17 cellular contexts compared by ENCODE assay signal in the genomic region with DNA sequence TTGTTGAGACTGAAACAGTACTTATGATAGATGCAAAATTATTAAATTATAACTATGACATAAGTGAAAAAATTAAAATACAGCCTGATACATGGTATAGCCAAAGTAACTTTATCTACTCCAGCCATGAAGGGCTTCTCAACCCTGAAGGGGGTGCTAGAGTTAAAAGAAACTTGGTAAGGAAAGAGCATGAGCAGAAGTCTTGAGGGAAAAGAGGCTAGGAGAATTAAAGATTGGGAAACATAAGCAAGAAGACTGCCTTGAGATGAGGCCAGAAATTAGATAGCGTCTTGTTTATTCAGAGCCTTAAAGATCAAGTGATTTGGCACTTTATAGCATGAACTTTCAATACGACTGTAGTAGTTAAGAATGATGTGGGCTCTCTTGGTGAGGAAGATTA.
DNase-seq lines count a peak whose midpoint lies in the region; ATAC-seq and TF ChIP-seq lines count a peak whose summit lies in the region.
"Had no signal": no experiment of that assay in that cellular context is flagged by ENCODE, and none has a peak within 500 bp of the region (broad histone marks: within the 10 kb centered on the region; RNA-seq: fewer than 3 reads in every experiment).

No MANE protein-coding gene starts in this region.

- intact Hi-C loops in activated CD4-positive, alpha-beta memory T cell treated with anti-CD3 and anti-CD28 coated beads for 36 hours (cut with micrococcal nuclease) = no loop called here

- H3K4me3 Mint-ChIP-seq in WTC11 = no peak overlapping the region
- no peak overlapping the region for H3K4me3 Mint-ChIP-seq in activated CD4-positive, alpha-beta memory T cell treated with anti-CD3 and anti-CD28 coated beads for 36 hours
- H3K4me3 Mint-ChIP-seq: activated CD8-positive, alpha-beta T cell treated with anti-CD3 and anti-CD28 coated beads for 36 hours; immature natural killer cell had no signal

- H3K27me3 Mint-ChIP-seq in WTC11 (ENCODE audit: low read depth) = no peaks in the 10 kb centered on the region
- H3K27me3 Mint-ChIP-seq in activated CD4-positive, alpha-beta memory T cell treated with anti-CD3 and anti-CD28 coated beads for 36 hours = no peaks in the 10 kb centered on the region
- H3K27me3 Mint-ChIP-seq: activated CD8-positive, alpha-beta T cell treated with anti-CD3 and anti-CD28 coated beads for 36 hours had no signal

- DNase-seq in Kasumi-1 (lab: John Stamatoyannopoulos, UW) (peak; percentile 4 to 42), WTC11 (ENCODE audit: low spot score) (no peak), left lobe of liver (ENCODE audit: low spot score) (no peak), DMS153 treated with DMSO at 0.1 percent for 48 hours (lab: John Stamatoyannopoulos, UW; ENCODE audit: unreplicated experiment) (no peak), HuH-7.5 (ENCODE audit: low spot score) (no peak)
- DNase-seq in activated CD4-positive, alpha-beta memory T cell treated with anti-CD3 and anti-CD28 coated beads for 36 hours = no peak
- DNase-seq: activated CD8-positive, alpha-beta T cell treated with anti-CD3 and anti-CD28 coated beads for 36 hours; DMS79 treated with DMSO at 0.1 percent for 48 hours; immature natural killer cell; NCI-H187 treated with DMSO at 0.1 percent for 48 hours; NK-92 treated with Interleukin-12 subunit alpha and Interleukin-12 subunit beta, amount 100 ng/mL, for 24 hours; Right ventricle myocardium superior; T1000 had no signal

- TF ChIP-seq CTCF in C4-2B (conservative IDR thresholded peaks at IDR 0.05) (peak; percentile 55), WTC11 (IDR thresholded peaks at IDR 0.05) (0 out of 2 replicates have a peak, but pooled peaks have one; percentile 26)

- H3K36me3 Mint-ChIP-seq in WTC11 = no peaks in the 10 kb centered on the region
- H3K36me3 Mint-ChIP-seq in activated CD4-positive, alpha-beta memory T cell treated with anti-CD3 and anti-CD28 coated beads for 36 hours = no peaks in the 10 kb centered on the region

- ATAC-seq in WTC11 = peak; percentile 73
- ATAC-seq in left lobe of liver = peak; percentile 51
- ATAC-seq in GM19467 (IDR thresholded peaks at IDR 0.05; ENCODE audit: unreplicated experiment) = no peak
- ATAC-seq: activated CD8-positive, alpha-beta T cell treated with anti-CD3 and anti-CD28 coated beads for 36 hours had no signal

- CTCF ChIA-PET in WTC11 (lab: Charles Lee) = no interaction called here
- CTCF ChIA-PET in activated CD4-positive, alpha-beta memory T cell treated with anti-CD3 and anti-CD28 coated beads for 36 hours (lab: Charles Lee) = no interaction called here

- H3K27ac ChIP-seq in C4-2B = no peak overlapping the region
- H3K27ac ChIP-seq: BLaER1, right atrium auricular region had no signal

- no peak overlapping the region for H3K27ac Mint-ChIP-seq in WTC11
- H3K27ac Mint-ChIP-seq in activated CD4-positive, alpha-beta memory T cell treated with anti-CD3 and anti-CD28 coated beads for 36 hours = no peak overlapping the region
- H3K27ac Mint-ChIP-seq: activated CD8-positive, alpha-beta T cell treated with anti-CD3 and anti-CD28 coated beads for 36 hours; immature natural killer cell had no signal

- POLR2A ChIA-PET in WTC11 (lab: Charles Lee) = no interaction called here
- POLR2A ChIA-PET in activated CD4-positive, alpha-beta memory T cell treated with anti-CD3 and anti-CD28 coated beads for 36 hours (lab: Charles Lee) = no interaction called here

- H3K9me3 Mint-ChIP-seq in WTC11 = no peaks in the 10 kb centered on the region
- peaks cover 15% of the 10 kb centered on the region for H3K9me3 Mint-ChIP-seq in activated CD4-positive, alpha-beta memory T cell treated with anti-CD3 and anti-CD28 coated beads for 36 hours

- peaks cover 5% of the 10 kb centered on the region; the same call in 1 of the 2 replicates for H3K4me1 Mint-ChIP-seq in WTC11
- H3K4me1 Mint-ChIP-seq in activated CD4-positive, alpha-beta memory T cell treated with anti-CD3 and anti-CD28 coated beads for 36 hours (ENCODE audit: low read depth) = no peaks in the 10 kb centered on the region
- H3K4me1 Mint-ChIP-seq: immature natural killer cell had no signal

TF ChIP-seq in WTC11, 78 proteins besides CTCF, POLR2A, EP300 and RAD21:
- TF ChIP-seq ZNF121 (CRISPR knock-in tag; IDR thresholded peaks at IDR 0.05) (no peak), ZBTB21 (CRISPR knock-in tag; IDR thresholded peaks at IDR 0.05; ENCODE audit: borderline replicate concordance) (no peak), ZNF317 (CRISPR knock-in tag; IDR thresholded peaks at IDR 0.05; ENCODE audit: borderline replicate concordance, low read depth) (no peak), IRF2 (CRISPR knock-in tag; IDR thresholded peaks at IDR 0.05; ENCODE audit: borderline replicate concordance, low read depth) (no peak), TEAD4 (CRISPR knock-in tag; IDR thresholded peaks at IDR 0.05) (no peak), ELF4 (CRISPR knock-in tag; IDR thresholded peaks at IDR 0.05; ENCODE audit: low read depth) (no peak), ATF2 (CRISPR knock-in tag; IDR thresholded peaks at IDR 0.05; ENCODE audit: borderline replicate concordance, low read depth) (no peak), TCF7 (CRISPR knock-in tag; IDR thresholded peaks at IDR 0.05; ENCODE audit: low read depth) (no peak), SOX15 (CRISPR knock-in tag; IDR thresholded peaks at IDR 0.05) (no peak)
- TF ChIP-seq, protein P1, sequence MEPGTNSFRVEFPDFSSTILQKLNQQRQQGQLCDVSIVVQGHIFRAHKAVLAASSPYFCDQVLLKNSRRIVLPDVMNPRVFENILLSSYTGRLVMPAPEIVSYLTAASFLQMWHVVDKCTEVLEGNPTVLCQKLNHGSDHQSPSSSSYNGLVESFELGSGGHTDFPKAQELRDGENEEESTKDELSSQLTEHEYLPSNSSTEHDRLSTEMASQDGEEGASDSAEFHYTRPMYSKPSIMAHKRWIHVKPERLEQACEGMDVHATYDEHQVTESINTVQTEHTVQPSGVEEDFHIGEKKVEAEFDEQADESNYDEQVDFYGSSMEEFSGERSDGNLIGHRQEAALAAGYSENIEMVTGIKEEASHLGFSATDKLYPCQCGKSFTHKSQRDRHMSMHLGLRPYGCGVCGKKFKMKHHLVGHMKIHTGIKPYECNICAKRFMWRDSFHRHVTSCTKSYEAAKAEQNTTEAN (CRISPR knock-in tag; IDR thresholded peaks at IDR 0.05) = no peak
- TF ChIP-seq, protein P2, sequence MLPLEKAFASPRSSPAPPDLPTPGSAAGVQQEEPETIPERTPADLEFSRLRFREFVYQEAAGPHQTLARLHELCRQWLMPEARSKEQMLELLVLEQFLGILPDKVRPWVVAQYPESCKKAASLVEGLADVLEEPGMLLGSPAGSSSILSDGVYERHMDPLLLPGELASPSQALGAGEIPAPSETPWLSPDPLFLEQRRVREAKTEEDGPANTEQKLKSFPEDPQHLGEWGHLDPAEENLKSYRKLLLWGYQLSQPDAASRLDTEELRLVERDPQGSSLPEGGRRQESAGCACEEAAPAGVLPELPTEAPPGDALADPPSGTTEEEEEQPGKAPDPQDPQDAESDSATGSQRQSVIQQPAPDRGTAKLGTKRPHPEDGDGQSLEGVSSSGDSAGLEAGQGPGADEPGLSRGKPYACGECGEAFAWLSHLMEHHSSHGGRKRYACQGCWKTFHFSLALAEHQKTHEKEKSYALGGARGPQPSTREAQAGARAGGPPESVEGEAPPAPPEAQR (CRISPR knock-in tag; IDR thresholded peaks at IDR 0.05) = no peak

Comparison
In these comparisons a context has a peak if more than half of its experiments do, and no peak if none do; other contexts are left out.
1. DNase-seq: peak in Kasumi-1 (2 of 2); none in WTC11 (single experiment), left lobe of liver (single experiment), DMS153 treated with DMSO at 0.1 percent for 48 hours (single experiment), activated CD4-positive, alpha-beta memory T cell treated with anti-CD3 and anti-CD28 coated beads for 36 hours (single experiment) and HuH-7.5 (single experiment).